Comparison of ENCODE assay signal across 8 cellular contexts in the genomic region with DNA sequence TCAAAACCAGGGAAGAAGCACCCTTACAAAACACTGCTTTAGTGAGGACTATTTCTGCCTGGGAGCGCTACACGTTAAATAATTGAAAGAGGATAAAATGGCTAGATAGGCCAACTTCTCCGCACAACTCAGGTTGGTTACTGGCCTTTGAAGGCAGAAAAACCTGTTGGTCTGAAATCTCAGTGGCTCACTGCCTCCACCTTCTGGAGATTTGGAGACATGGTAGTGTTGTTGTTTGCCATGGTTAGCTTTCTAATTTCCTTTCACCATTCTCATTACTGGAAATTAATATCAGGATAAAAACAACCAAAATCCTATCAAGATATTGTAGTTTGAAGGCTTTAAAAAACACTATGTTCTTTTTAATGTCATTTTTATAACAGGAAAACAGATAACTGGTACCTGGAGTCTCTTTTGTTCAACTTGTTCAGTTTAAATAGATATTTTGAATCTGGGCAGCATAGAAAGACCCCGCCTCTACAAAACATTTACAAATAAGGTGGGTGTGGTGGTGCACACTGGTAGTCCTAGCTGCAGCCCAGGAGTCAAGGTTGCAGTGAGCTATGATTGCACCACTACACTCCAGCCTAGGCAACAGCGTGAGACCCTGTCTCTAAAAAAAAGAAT. TPM values are rescaled to one million over a fixed set of nuclear protein-coding genes. Genes with fewer than 3 reads are reported as not detected.
DNase-seq lines count a peak whose midpoint lies in the region; ATAC-seq and TF ChIP-seq lines count a peak whose summit lies in the region.

No MANE protein-coding gene starts in this region.

- CTCF ChIA-PET in AG04450 (lab: Charles Lee): interaction anchor here (0.7 to 3.1 kb wide), 15 partner anchors 9 to 870 kb away, joined by 3 to 19 read pairs (median 7); a partner anchor contains a TSS

- peak; percentile 93 for TF ChIP-seq CTCF in AG04450 (IDR thresholded peaks at IDR 0.05; ENCODE audit: low read depth, low read length)

- ATAC-seq in GM18861 (IDR thresholded peaks at IDR 0.05; ENCODE audit: unreplicated experiment) (peak; percentile 84), esophagus mucosa (peak; percentile 90)
- peak; percentile 62 to 64 for ATAC-seq in natural killer cell treated with Interleukin-12 subunit alpha and Interleukin-12 subunit beta and Interleukin-15 and Interleukin-18, amount 100 ng/mL, for 72 hours

- no peaks in the 10 kb centered on the region for H3K36me3 Mint-ChIP-seq in natural killer cell treated with Interleukin-12 subunit alpha and Interleukin-12 subunit beta and Interleukin-15 and Interleukin-18, amount 100 ng/mL, for 72 hours

- no peaks in the 10 kb centered on the region for H3K9me3 Mint-ChIP-seq in natural killer cell treated with Interleukin-12 subunit alpha and Interleukin-12 subunit beta and Interleukin-15 and Interleukin-18, amount 100 ng/mL, for 72 hours

- peak; percentile 48 for DNase-seq in AG04450 (ENCODE audit: low read depth, low spot score)
- DNase-seq in HS-27A (ENCODE audit: low read depth): peak; percentile 29
- DNase-seq in NT2/D1 (ENCODE audit: low read depth, low spot score): peak; percentile 18
- DNase-seq in activated CD8-positive, alpha-beta memory T cell treated with anti-CD3 and anti-CD28 coated beads, Interleukin-2, amount 50 U/mL, for 4 hours: peak; percentile 53
- DNase-seq in natural killer cell treated with Interleukin-12 subunit alpha and Interleukin-12 subunit beta and Interleukin-15 and Interleukin-18, amount 100 ng/mL, for 72 hours (ENCODE audit: low spot score): no peak
- peak in 33 of 49 donors; percentile 4 to 74 (median 31) for DNase-seq in substantia nigra (lab: John Stamatoyannopoulos, UW)

- no peaks in the 10 kb centered on the region for H3K36me3 ChIP-seq in NT2/D1 (ENCODE audit: insufficient read depth, insufficient read length, low read length)

- H3K9me3 ChIP-seq in AG04450 (ENCODE audit: control insufficient read depth, insufficient read depth, low read length): no peaks in the 10 kb centered on the region
- no peaks in the 10 kb centered on the region for H3K9me3 ChIP-seq in NT2/D1 (ENCODE audit: insufficient read depth, low read length)

- no peak overlapping the region for H3K4me3 ChIP-seq in AG04450 (ENCODE audit: low read depth, low read length)
- no peak overlapping the region for H3K4me3 ChIP-seq in NT2/D1 (ENCODE audit: insufficient read length, low read depth)

- POLR2A ChIA-PET in AG04450 (lab: Yijun Ruan, JAX): interaction anchor here (0.6 to 1.3 kb wide), 2 partner anchors 27 to 261 kb away, joined by 6 to 8 read pairs; no protein-coding TSS in a partner anchor

- no peak overlapping the region for H3K4me3 Mint-ChIP-seq in natural killer cell treated with Interleukin-12 subunit alpha and Interleukin-12 subunit beta and Interleukin-15 and Interleukin-18, amount 100 ng/mL, for 72 hours

- no peak overlapping the region for H3K9ac ChIP-seq in NT2/D1 (ENCODE audit: insufficient read length, low read depth)

- no peak overlapping the region for H3K27ac Mint-ChIP-seq in natural killer cell treated with Interleukin-12 subunit alpha and Interleukin-12 subunit beta and Interleukin-15 and Interleukin-18, amount 100 ng/mL, for 72 hours

- peaks cover 4% of the 10 kb centered on the region for H3K27me3 ChIP-seq in AG04450 (ENCODE audit: control insufficient read depth, insufficient read depth, low read length)
- H3K27me3 ChIP-seq in NT2/D1 (ENCODE audit: insufficient read depth, insufficient read length): no peaks in the 10 kb centered on the region

- H3K27ac ChIP-seq in AG04450 (ENCODE audit: low read depth, low read length) (no peak overlapping the region), substantia nigra (ENCODE audit: low read depth, low read length, poor library complexity, severe bottlenecking) (no peak overlapping the region)

- no peaks in the 10 kb centered on the region for H3K4me1 ChIP-seq in NT2/D1 (ENCODE audit: insufficient read depth, insufficient read length)

- H3K4me1 Mint-ChIP-seq in natural killer cell treated with Interleukin-12 subunit alpha and Interleukin-12 subunit beta and Interleukin-15 and Interleukin-18, amount 100 ng/mL, for 72 hours (ENCODE audit: low read depth in 2 of 2): no peaks in the 10 kb centered on the region

- peaks cover 0 to 3% of the 10 kb centered on the region in 2 donors for H3K27me3 Mint-ChIP-seq in natural killer cell treated with Interleukin-12 subunit alpha and Interleukin-12 subunit beta and Interleukin-15 and Interleukin-18, amount 100 ng/mL, for 72 hours

RNA-seq across cellular contexts. Expression of a gene that starts 27.5 kb away (rescaled TPM):
- polyA plus RNA-seq in AG04450 (2011; rRNA removed): 75.0 and 117 TPM in 2 replicates
- polyA minus RNA-seq in AG04450 (2011; rRNA and poly(A)+ RNA removed): 58.9 and 125 TPM in 2 replicates
- 80.9 TPM for total RNA-seq in esophagus mucosa
- total RNA-seq in natural killer cell treated with Interleukin-12 subunit alpha and Interleukin-12 subunit beta and Interleukin-15 and Interleukin-18, amount 100 ng/mL, for 72 hours: 100 to 1,000 TPM; 200 to 203 TPM
